ENCODE assay signal across 8 cellular contexts in the genomic region with DNA sequence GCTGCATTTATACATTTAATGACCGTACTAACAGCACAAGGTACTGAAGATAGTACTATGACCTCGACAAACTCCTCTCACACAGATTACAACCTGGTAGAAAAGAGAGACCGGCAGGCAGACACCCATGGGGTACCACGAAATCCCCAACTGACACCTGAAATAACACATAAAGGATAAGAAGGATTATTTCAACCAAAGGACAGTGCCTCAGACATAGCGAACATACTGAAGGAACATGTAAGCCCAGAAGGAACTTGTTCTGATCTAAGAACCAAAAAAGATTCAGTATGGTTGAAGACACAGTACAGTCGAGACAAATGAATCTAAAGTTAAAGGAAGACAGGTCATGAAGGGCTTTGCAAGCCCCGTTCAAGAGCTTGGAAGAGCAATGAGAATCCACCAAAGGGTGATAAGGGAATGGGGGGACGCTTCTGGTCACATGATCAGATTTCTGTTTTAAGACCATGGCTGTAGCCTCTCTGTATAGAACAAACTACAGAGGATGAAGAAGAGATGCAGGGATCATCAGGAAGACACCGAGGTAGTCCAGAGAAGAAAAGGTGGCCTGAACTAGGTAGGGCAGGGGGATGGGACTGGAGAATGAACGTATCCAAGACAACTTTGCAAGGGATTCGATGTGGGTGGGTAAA. TPM values are rescaled to one million over a fixed set of nuclear protein-coding genes. Genes with fewer than 3 reads are reported as not detected.
DNase-seq lines count a peak whose midpoint lies in the region; ATAC-seq, FAIRE-seq and TF ChIP-seq lines count a peak whose summit lies in the region.

No MANE protein-coding gene starts in this region.

- ATAC-seq in HG03045 (IDR thresholded peaks at IDR 0.05; ENCODE audit: unreplicated experiment) (no peak), GM21825 (IDR thresholded peaks at IDR 0.05; ENCODE audit: unreplicated experiment) (no peak), HG02642 (IDR thresholded peaks at IDR 0.05; ENCODE audit: poor library complexity, unreplicated experiment) (no peak)

- H3K9me3 ChIP-seq in Caco-2 (no peaks in the 10 kb centered on the region), H1 (ENCODE audit: insufficient read depth in 2 of 2, low read depth in 1 of 2, low read length in 1 of 2) (no peaks in the 10 kb centered on the region), neural progenitor cell (ENCODE audit: low read depth) (no peaks in the 10 kb centered on the region)

- H3K79me2 ChIP-seq in H1 (ENCODE audit: control insufficient read depth in 1 of 2, insufficient read depth in 2 of 2, low read length in 2 of 2) (peaks cover 10 to 46% of the 10 kb centered on the region in 2 experiments), neural progenitor cell (ENCODE audit: low read depth) (peaks cover 60% of the 10 kb centered on the region)

- no peak for FAIRE-seq in H1 (lab: Jason Lieb, UNC)

- no TSS peak for BruUV-seq in Caco-2 (replicated peaks; lab: Mats Ljungman, UMichigan)

- H4K8ac ChIP-seq in H1 (ENCODE audit: extremely low read depth, insufficient read depth, low read length): no peak overlapping the region

- no peak overlapping the region for H2AK5ac ChIP-seq in H1 (ENCODE audit: low read depth, low read length)

- H4K91ac ChIP-seq in H1 (replicated peaks; ENCODE audit: insufficient read length, low read length): no peak overlapping the region

- peak overlapping the region; percentile 77 to 84 (median 79) for H3K9ac ChIP-seq in H1 (replicated peaks in 1 of 4; ENCODE audit: extremely low read depth in 1 of 4, low read depth in 3 of 4, low read length in 3 of 4)
- H3K9ac ChIP-seq in neural progenitor cell: peak overlapping the region; percentile 88

- no peak overlapping the region for H2AFZ ChIP-seq in H1 (ENCODE audit: low read length)
- peak overlapping the region; percentile 85 for H2AFZ ChIP-seq in neural progenitor cell (replicated peaks)

- peaks cover 34% of the 10 kb centered on the region for H3K36me3 Mint-ChIP-seq in Caco-2 (ENCODE audit: insufficient read depth, unreplicated experiment)
- peaks cover 16% of the 10 kb centered on the region for H3K36me3 Mint-ChIP-seq in neural progenitor cell

- TF ChIP-seq EP300 in H1 (IDR thresholded peaks at IDR 0.05; ENCODE audit: borderline replicate concordance in 1 of 2, low read depth in 2 of 2, low read length in 2 of 2): no peak

- H3K4me1 ChIP-seq in Caco-2: peaks cover 17% of the 10 kb centered on the region
- H3K4me1 ChIP-seq in H1 (replicated peaks in 1 of 4; ENCODE audit: control insufficient read depth in 3 of 4, insufficient read depth in 4 of 4, low read length in 3 of 4): peaks cover 0 to 9% (median 2%) of the 10 kb centered on the region in 4 experiments; a peak in 4 of 7 replicates
- peaks cover 6% of the 10 kb centered on the region for H3K4me1 ChIP-seq in neural progenitor cell

- H2BK15ac ChIP-seq in H1 (ENCODE audit: low read length): no peak overlapping the region

- peak overlapping the region; percentile 74 for H3K27ac Mint-ChIP-seq in Caco-2 (ENCODE audit: unreplicated experiment)
- H3K27ac Mint-ChIP-seq in neural progenitor cell: peak overlapping the region; percentile 65

- H3K4me3 Mint-ChIP-seq in Caco-2 (ENCODE audit: unreplicated experiment) (peak overlapping the region; percentile 88), neural progenitor cell (peak overlapping the region; percentile 94)

- no peaks in the 10 kb centered on the region for H3K9me3 Mint-ChIP-seq in Caco-2 (ENCODE audit: unreplicated experiment)
- H3K9me3 Mint-ChIP-seq in neural progenitor cell: no peaks in the 10 kb centered on the region

- no peak overlapping the region for H4K5ac ChIP-seq in H1 (ENCODE audit: insufficient read length, low read depth, low read length)

- CTCF ChIA-PET in Caco-2 (lab: Charles Lee) (no interaction called here), H1 (lab: Charles Lee; ENCODE audit: partially characterized antibody) (interaction anchor here (0.6 to 1.7 kb wide), 4 partner anchors 16 to 265 kb away, joined by 3 to 4 read pairs (median 3); no protein-coding TSS in a partner anchor)

- H4K20me1 ChIP-seq in H1 (replicated peaks in 1 of 2; ENCODE audit: control insufficient read depth in 1 of 2, insufficient read depth in 2 of 2, low read length in 2 of 2) (peaks cover 0 to 7% of the 10 kb centered on the region in 2 experiments), neural progenitor cell (ENCODE audit: low read depth) (peaks cover 30% of the 10 kb centered on the region)

- peak overlapping the region; percentile 70; the same call in 1 of the 2 replicates for H3K27ac ChIP-seq in H1 (ENCODE audit: low read depth, low read length)
- no peak overlapping the region for H3K27ac ChIP-seq in neural progenitor cell

- TF ChIP-seq CTCF in Caco-2 (IDR thresholded peaks at IDR 0.05; ENCODE audit: insufficient read depth in 1 of 2, low read depth in 1 of 2, low read length in 1 of 2, severe bottlenecking in 1 of 2, unreplicated experiment in 1 of 2): no peak
- no peak for TF ChIP-seq CTCF in H1 (IDR thresholded peaks at IDR 0.05; ENCODE audit: control extremely low read depth in 1 of 3, insufficient read depth in 1 of 3, low read depth in 1 of 3, low read length in 3 of 3)
- TF ChIP-seq CTCF in neural progenitor cell (IDR thresholded peaks at IDR 0.05): no peak

- H3K4me2 ChIP-seq in H1 (ENCODE audit: insufficient read depth in 1 of 2, low read depth in 2 of 2, low read length in 2 of 2): peak overlapping the region; percentile 97 to 98
- H3K4me2 ChIP-seq in neural progenitor cell: peak overlapping the region; percentile 92

- H3F3A ChIP-seq in neural progenitor cell (ENCODE audit: low read depth): peaks cover 8% of the 10 kb centered on the region

- no peak overlapping the region for H3K23ac ChIP-seq in H1 (ENCODE audit: insufficient read length)

- no peak overlapping the region for H3K4ac ChIP-seq in H1 (replicated peaks; ENCODE audit: insufficient read length, low read depth, low read length)

- H3K4me3 ChIP-seq in Caco-2 (ENCODE audit: low read depth, low read length) (peak overlapping the region; percentile 93), H1 (ENCODE audit: extremely low read depth in 1 of 4, insufficient read depth in 2 of 4, low read depth in 3 of 4, low read length in 4 of 4) (peak overlapping the region; percentile 75 to 89 (median 87)), neural progenitor cell (peak overlapping the region; percentile 93)

- no peak for TF ChIP-seq RAD21 in H1 (IDR thresholded peaks at IDR 0.05 in 1 of 2, conservative IDR thresholded peaks at IDR 0.05 in 1 of 2; ENCODE audit: low read depth in 2 of 2, low read length in 2 of 2)

- H3K27me3 ChIP-seq in Caco-2 (replicated peaks; ENCODE audit: control insufficient read depth, insufficient read depth, low read length) (no peaks in the 10 kb centered on the region), H1 (replicated peaks in 1 of 4; ENCODE audit: control insufficient read depth in 3 of 4, extremely low read depth in 1 of 4, insufficient read depth in 3 of 4, low read length in 3 of 4) (no peaks in the 10 kb centered on the region), neural progenitor cell (no peaks in the 10 kb centered on the region)

- peak overlapping the region; percentile 63 for H2BK5ac ChIP-seq in H1 (ENCODE audit: low read depth, low read length)

- no peak overlapping the region for H3K18ac ChIP-seq in H1 (ENCODE audit: extremely low read depth, low read length)

- peaks cover 19% of the 10 kb centered on the region for H3K4me1 Mint-ChIP-seq in Caco-2 (ENCODE audit: low read depth, unreplicated experiment)
- H3K4me1 Mint-ChIP-seq in neural progenitor cell: peaks cover 41% of the 10 kb centered on the region

- H3K36me3 ChIP-seq in Caco-2 (ENCODE audit: control insufficient read depth, insufficient read depth, low read length) (peaks cover 4% of the 10 kb centered on the region; the same call in 1 of the 2 replicates), H1 (ENCODE audit: control insufficient read depth in 2 of 4, insufficient read depth in 4 of 4, low read length in 3 of 4) (peaks cover 0 to 8% (median 1%) of the 10 kb centered on the region in 4 experiments; a peak in 3 of 8 replicates), neural progenitor cell (no peaks in the 10 kb centered on the region)

- WGBS in H1 (ENCODE audit: extremely low coverage in 1 of 2, insufficient coverage in 1 of 2, insufficient read length in 1 of 2, insufficient replicate concordance in 2 of 2, low coverage in 1 of 2, low lambda C conversion rate in 2 of 2, missing lambda C conversion rate in 1 of 2), 2 experiments: 53% methylated on average over 11 of the region's 11 CpGs; no CpG with 5 or more reads in 1 of the 2 experiments

- H3K23me2 ChIP-seq in H1 (ENCODE audit: low read depth, low read length): peaks cover 9% of the 10 kb centered on the region; the same call in 1 of the 2 replicates

- no peak overlapping the region for H2BK120ac ChIP-seq in H1 (replicated peaks; ENCODE audit: low read depth, low read length)

- no peak overlapping the region for H2BK20ac ChIP-seq in H1 (ENCODE audit: low read length)

- H3K79me1 ChIP-seq in H1 (ENCODE audit: low read depth, low read length): peaks cover 14% of the 10 kb centered on the region

- no peak overlapping the region for H3K14ac ChIP-seq in H1 (ENCODE audit: insufficient read length)

- H3K56ac ChIP-seq in H1 (replicated peaks; ENCODE audit: insufficient read length, low read depth, low read length): no peak overlapping the region

- DNase-seq in Caco-2: no peak
- DNase-seq in OCI-M1 (lab: John Stamatoyannopoulos, UW): peak; percentile 51
- no peak for DNase-seq in H1 (ENCODE audit: low read depth in 1 of 2, low spot score in 2 of 2)
- DNase-seq in neural progenitor cell (ENCODE audit: low spot score): no peak
- DNase-seq in inferior parietal cortex (ENCODE audit: extremely low spot score): no peak

- no peaks in the 10 kb centered on the region for H3K27me3 Mint-ChIP-seq in Caco-2 (ENCODE audit: insufficient read depth, unreplicated experiment)
- peaks cover 2% of the 10 kb centered on the region for H3K27me3 Mint-ChIP-seq in neural progenitor cell (ENCODE audit: insufficient read depth, low read depth)

- intact Hi-C loops in Caco-2 (cut with micrococcal nuclease; ENCODE audit: unreplicated experiment): no loop called here

- no peak for TF ChIP-seq POLR2A in H1 (IDR thresholded peaks at IDR 0.05; ENCODE audit: control extremely low read depth in 1 of 2, low read depth in 2 of 2, low read length in 2 of 2)

- POLR2A ChIA-PET in Caco-2 (lab: Charles Lee) (no interaction called here), H1 (lab: Charles Lee; ENCODE audit: partially characterized antibody) (interaction anchor here (0.9 kb wide), 1 partner anchor 11 kb away, joined by 4 read pairs; no protein-coding TSS in a partner anchor)

- 0 out of 2 replicates have a peak overlapping the region, but pooled peaks have one; percentile 55 for H2BK12ac ChIP-seq in H1 (ENCODE audit: low read depth, low read length)

RNA-seq across cellular contexts. Expression of gene MCFD2, which starts 0.9 kb away (rescaled TPM):
- 142 and 156 TPM in 2 replicates for total RNA-seq in Caco-2 (2022)
- total RNA-seq in H1 (2021; fragmentation: NEBNext Ultra II Directional; extraction: Animal tissue kit (Norgen Biotek cat#: 25700)): 74.2 and 76.2 TPM in 2 replicates
- 29.2 and 35.2 TPM in 2 replicates for polyA plus RNA-seq in H1 (2011; rRNA removed)
- 45.2 TPM for polyA plus RNA-seq in H1 (2011; cell fraction: cytosol; rRNA removed)
- 32.5 TPM for polyA plus RNA-seq in H1 (2011; cell fraction: nucleus; rRNA removed)
- 34.8 to 54.7 TPM (median 42.9 TPM) in 4 replicates for polyA plus RNA-seq in H1 (2012, experiment 1 of 2)
- 12.4 TPM for polyA plus RNA-seq in H1 (2012, experiment 2 of 2)
- 62.6 TPM for polyA plus RNA-seq in H1 (2013, experiment 1 of 2)
- 82.9 TPM for polyA plus RNA-seq in H1 (2013, experiment 2 of 2)
- 58.1 and 81.8 TPM in 2 replicates for polyA minus RNA-seq in H1 (2011; rRNA and poly(A)+ RNA removed)
- polyA minus RNA-seq in H1 (2011; cell fraction: cytosol; rRNA and poly(A)+ RNA removed): 49.1 TPM
- polyA minus RNA-seq in H1 (2011; cell fraction: nucleus; rRNA and poly(A)+ RNA removed): 43.8 TPM
- 90.1 and 111 TPM in 2 replicates for total RNA-seq in neural progenitor cell (ENCODE audit: low replicate concordance)

RNA-seq across cellular contexts. Expression of gene TTC7A, which starts 26.3 kb away (rescaled TPM):
- 58.7 and 60.0 TPM in 2 replicates for total RNA-seq in Caco-2 (2022)
- total RNA-seq in H1 (2021; fragmentation: NEBNext Ultra II Directional; extraction: Animal tissue kit (Norgen Biotek cat#: 25700)): 15.3 TPM in 2 replicates
- polyA plus RNA-seq in H1 (2011; rRNA removed): 7.8 and 12.5 TPM in 2 replicates
- 10.8 TPM for polyA plus RNA-seq in H1 (2011; cell fraction: cytosol; rRNA removed)
- 20.6 TPM for polyA plus RNA-seq in H1 (2011; cell fraction: nucleus; rRNA removed)
- polyA plus RNA-seq in H1 (2012, experiment 1 of 2): 10.5 to 12.8 TPM (median 12.2 TPM) in 4 replicates
- 10.6 TPM for polyA plus RNA-seq in H1 (2012, experiment 2 of 2)
- polyA plus RNA-seq in H1 (2013, experiment 1 of 2): 6.1 TPM
- polyA plus RNA-seq in H1 (2013, experiment 2 of 2): 7.3 TPM
- polyA minus RNA-seq in H1 (2011; rRNA and poly(A)+ RNA removed): 11.2 and 15.1 TPM in 2 replicates
- 7.4 TPM for polyA minus RNA-seq in H1 (2011; cell fraction: cytosol; rRNA and poly(A)+ RNA removed)
- 20.5 TPM for polyA minus RNA-seq in H1 (2011; cell fraction: nucleus; rRNA and poly(A)+ RNA removed)
- 15.5 and 16.5 TPM in 2 replicates for total RNA-seq in neural progenitor cell (ENCODE audit: low replicate concordance)
